In the genomic region with DNA sequence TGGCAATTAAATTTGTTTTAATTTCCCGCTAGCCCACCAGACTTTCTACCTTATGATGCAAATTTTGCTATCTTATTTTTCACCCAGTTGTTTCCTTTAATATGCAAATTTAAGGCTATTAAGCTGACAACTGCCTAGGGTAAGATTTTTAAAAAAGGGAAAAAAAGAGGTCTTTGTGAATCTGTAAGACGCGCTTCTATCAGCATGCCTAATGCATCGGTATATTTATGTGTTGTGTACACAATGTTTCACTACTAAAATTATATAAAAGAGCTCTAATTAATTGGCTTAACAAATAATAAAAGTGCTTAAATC, we compare ENCODE assay signal across 14 cellular contexts.
DNase-seq lines count a peak whose midpoint lies in the region; ATAC-seq and TF ChIP-seq lines count a peak whose summit lies in the region.
"Had no signal": no experiment of that assay in that cellular context is flagged by ENCODE, and none has a peak within 500 bp of the region (broad histone marks: within the 10 kb centered on the region; RNA-seq: fewer than 3 reads in every experiment).

No MANE protein-coding gene starts in this region.

- H2AFZ ChIP-seq in GM23338 (no peak overlapping the region), smooth muscle cell (ENCODE audit: low read depth) (peak overlapping the region; percentile 66)

- peaks cover 34% of the 10 kb centered on the region for H3K4me1 Mint-ChIP-seq in GM23338
- H3K4me1 Mint-ChIP-seq: CD4-positive, alpha-beta memory T cell had no signal

- no peak overlapping the region; the same call in 1 of the 2 replicates for H3K27ac ChIP-seq in GM23338 (ENCODE audit: low read depth)
- H3K27ac ChIP-seq in HUES6 (ENCODE audit: low read depth, low read length) = peak overlapping the region; percentile 95; the same call in 1 of the 2 replicates
- H3K27ac ChIP-seq in RWPE2 (ENCODE audit: poor library complexity, severe bottlenecking) = peak overlapping the region; percentile 43
- H3K27ac ChIP-seq in smooth muscle cell (ENCODE audit: low read depth) = no peak overlapping the region
- H3K27ac ChIP-seq in right cardiac atrium (ENCODE audit: low read length) = no peak overlapping the region
- H3K27ac ChIP-seq: C4-2B, HL-60 had no signal

- 81% methylated on average over 4 of the region's 4 CpGs for WGBS in smooth muscle cell (ENCODE audit: low lambda C conversion rate)
- WGBS in right cardiac atrium = 90% methylated on average over 4 of the region's 4 CpGs

- TF ChIP-seq CTCF in GM23338 (conservative IDR thresholded peaks at IDR 0.05; ENCODE audit: low read depth in 2 of 2) (no peak), RWPE2 (IDR thresholded peaks at IDR 0.05; ENCODE audit: poor library complexity, severe bottlenecking) (no peak), smooth muscle cell (IDR thresholded peaks at IDR 0.05; ENCODE audit: borderline replicate concordance, insufficient read depth, poor library complexity, severe bottlenecking) (no peak)

- H3F3A ChIP-seq in GM23338 (replicated peaks; ENCODE audit: low read depth) = no peaks in the 10 kb centered on the region
- H3F3A ChIP-seq in smooth muscle cell (ENCODE audit: low read depth) = no peaks in the 10 kb centered on the region

- H3K9me2 ChIP-seq in GM23338 (ENCODE audit: insufficient read depth) = no peaks in the 10 kb centered on the region

- H3K36me3 ChIP-seq in GM23338 (ENCODE audit: insufficient read depth) = peaks cover 3% of the 10 kb centered on the region; the same call in 1 of the 2 replicates
- peaks cover 8% of the 10 kb centered on the region for H3K36me3 ChIP-seq in HUES6 (ENCODE audit: control insufficient read depth, insufficient read depth, low read length)
- H3K36me3 ChIP-seq in RWPE2 (ENCODE audit: low read depth) = no peaks in the 10 kb centered on the region
- H3K36me3 ChIP-seq in smooth muscle cell (ENCODE audit: low read depth) = no peaks in the 10 kb centered on the region
- H3K36me3 ChIP-seq: BE2C had no signal

- peak; percentile 37 for DNase-seq in GM23338 (ENCODE audit: low spot score)
- DNase-seq in RWPE2 (ENCODE audit: low spot score) = no peak
- no peak for DNase-seq in smooth muscle cell (lab: John Stamatoyannopoulos, UW; ENCODE audit: unreplicated experiment)
- DNase-seq in AG08396 (ENCODE audit: low spot score) = no peak
- no peak for DNase-seq in NK-92 treated with Interleukin-12 subunit alpha and Interleukin-12 subunit beta, amount 100 ng/mL, for 24 hours (lab: John Stamatoyannopoulos, UW)
- no peak for DNase-seq in right cardiac atrium
- DNase-seq: BE2C; Caco-2; CD4-positive, alpha-beta memory T cell; GF-D8 had no signal

- H4K20me1 ChIP-seq in GM23338 (replicated peaks; ENCODE audit: insufficient read depth) (no peaks in the 10 kb centered on the region), smooth muscle cell (ENCODE audit: low read depth) (no peaks in the 10 kb centered on the region)

- peaks cover 28% of the 10 kb centered on the region for H3K36me3 Mint-ChIP-seq in GM23338 (ENCODE audit: low read depth)
- H3K36me3 Mint-ChIP-seq: CD4-positive, alpha-beta memory T cell had no signal

- intact Hi-C loops in right cardiac atrium (cut with DNase I) = no loop called here

- H3K4me3 ChIP-seq in GM23338 (no peak overlapping the region), HUES6 (ENCODE audit: low read depth, low read length) (peak overlapping the region; percentile 26; the same call in 1 of the 2 replicates), RWPE2 (ENCODE audit: severe bottlenecking) (no peak overlapping the region), smooth muscle cell (no peak overlapping the region), right cardiac atrium (ENCODE audit: low read length) (no peak overlapping the region)

- ATAC-seq in GM23338 (no peak), RWPE2 (ENCODE audit: low read depth) (no peak), right cardiac atrium (no peak)

- H3K9me3 ChIP-seq in HUES6 (ENCODE audit: control insufficient read depth, insufficient read depth, low read depth, low read length) (peaks cover 10% of the 10 kb centered on the region; the same call in 1 of the 2 replicates), RWPE2 (ENCODE audit: severe bottlenecking) (no peaks in the 10 kb centered on the region), smooth muscle cell (replicated peaks; ENCODE audit: low read depth) (no peaks in the 10 kb centered on the region), right cardiac atrium (ENCODE audit: control insufficient read depth, low read length) (no peaks in the 10 kb centered on the region)
- H3K9me3 ChIP-seq: BE2C, Caco-2 had no signal

- H3K9ac ChIP-seq in HUES6 (ENCODE audit: low read length) (no peak overlapping the region), smooth muscle cell (ENCODE audit: low read depth) (no peak overlapping the region)

- H3K27me3 ChIP-seq in GM23338 (ENCODE audit: insufficient read depth) (no peaks in the 10 kb centered on the region), HUES6 (ENCODE audit: control insufficient read depth, insufficient read depth, low read length) (no peaks in the 10 kb centered on the region), RWPE2 (ENCODE audit: insufficient read depth, poor library complexity, severe bottlenecking) (no peaks in the 10 kb centered on the region), smooth muscle cell (ENCODE audit: low read depth) (no peaks in the 10 kb centered on the region), right cardiac atrium (ENCODE audit: control insufficient read depth, insufficient read depth) (no peaks in the 10 kb centered on the region)
- H3K27me3 ChIP-seq: BE2C had no signal

- H3K4me1 ChIP-seq in GM23338 (ENCODE audit: insufficient read depth) (peaks cover 45% of the 10 kb centered on the region), HUES6 (ENCODE audit: control insufficient read depth, insufficient read depth, low read length) (peaks cover 15% of the 10 kb centered on the region), RWPE2 (ENCODE audit: insufficient read depth, poor library complexity, severe bottlenecking) (peaks cover 17% of the 10 kb centered on the region), smooth muscle cell (ENCODE audit: low read depth) (no peaks in the 10 kb centered on the region), right cardiac atrium (ENCODE audit: control insufficient read depth, insufficient read depth, low read length) (peaks cover 2% of the 10 kb centered on the region)
- H3K4me1 ChIP-seq: BE2C, Caco-2 had no signal

- H3K9me3 Mint-ChIP-seq in GM23338 = peaks cover 9% of the 10 kb centered on the region; the same call in 2 of the 3 replicates

- H3K79me2 ChIP-seq in GM23338 (replicated peaks; ENCODE audit: insufficient read depth) (peaks cover 5% of the 10 kb centered on the region; the same call in 1 of the 2 replicates), smooth muscle cell (ENCODE audit: low read depth) (no peaks in the 10 kb centered on the region)

- H3K4me2 ChIP-seq in GM23338 (peak overlapping the region; percentile 22; the same call in 1 of the 2 replicates), smooth muscle cell (no peak overlapping the region)

- peaks cover 7% of the 10 kb centered on the region for H3K27me3 Mint-ChIP-seq in GM23338 (ENCODE audit: insufficient read depth, low read depth, poor library complexity)
- H3K27me3 Mint-ChIP-seq: IgD-negative memory B cell had no signal

- no peak overlapping the region for H3K4me3 Mint-ChIP-seq in GM23338
- H3K4me3 Mint-ChIP-seq: CD4-positive, alpha-beta memory T cell; IgD-negative memory B cell had no signal

- H3K27ac Mint-ChIP-seq in GM23338 = no peak overlapping the region
- H3K27ac Mint-ChIP-seq: CD4-positive, alpha-beta memory T cell; IgD-negative memory B cell had no signal

TF ChIP-seq in GM23338, 12 proteins besides CTCF, POLR2A, EP300 and RAD21:
- TF ChIP-seq, protein P1, sequence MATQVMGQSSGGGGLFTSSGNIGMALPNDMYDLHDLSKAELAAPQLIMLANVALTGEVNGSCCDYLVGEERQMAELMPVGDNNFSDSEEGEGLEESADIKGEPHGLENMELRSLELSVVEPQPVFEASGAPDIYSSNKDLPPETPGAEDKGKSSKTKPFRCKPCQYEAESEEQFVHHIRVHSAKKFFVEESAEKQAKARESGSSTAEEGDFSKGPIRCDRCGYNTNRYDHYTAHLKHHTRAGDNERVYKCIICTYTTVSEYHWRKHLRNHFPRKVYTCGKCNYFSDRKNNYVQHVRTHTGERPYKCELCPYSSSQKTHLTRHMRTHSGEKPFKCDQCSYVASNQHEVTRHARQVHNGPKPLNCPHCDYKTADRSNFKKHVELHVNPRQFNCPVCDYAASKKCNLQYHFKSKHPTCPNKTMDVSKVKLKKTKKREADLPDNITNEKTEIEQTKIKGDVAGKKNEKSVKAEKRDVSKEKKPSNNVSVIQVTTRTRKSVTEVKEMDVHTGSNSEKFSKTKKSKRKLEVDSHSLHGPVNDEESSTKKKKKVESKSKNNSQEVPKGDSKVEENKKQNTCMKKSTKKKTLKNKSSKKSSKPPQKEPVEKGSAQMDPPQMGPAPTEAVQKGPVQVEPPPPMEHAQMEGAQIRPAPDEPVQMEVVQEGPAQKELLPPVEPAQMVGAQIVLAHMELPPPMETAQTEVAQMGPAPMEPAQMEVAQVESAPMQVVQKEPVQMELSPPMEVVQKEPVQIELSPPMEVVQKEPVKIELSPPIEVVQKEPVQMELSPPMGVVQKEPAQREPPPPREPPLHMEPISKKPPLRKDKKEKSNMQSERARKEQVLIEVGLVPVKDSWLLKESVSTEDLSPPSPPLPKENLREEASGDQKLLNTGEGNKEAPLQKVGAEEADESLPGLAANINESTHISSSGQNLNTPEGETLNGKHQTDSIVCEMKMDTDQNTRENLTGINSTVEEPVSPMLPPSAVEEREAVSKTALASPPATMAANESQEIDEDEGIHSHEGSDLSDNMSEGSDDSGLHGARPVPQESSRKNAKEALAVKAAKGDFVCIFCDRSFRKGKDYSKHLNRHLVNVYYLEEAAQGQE (IDR thresholded peaks at IDR 0.05; ENCODE audit: unreplicated experiment) = no peak
- peak; percentile 78 for TF ChIP-seq NANOG (IDR thresholded peaks at IDR 0.05; ENCODE audit: borderline replicate concordance)
- no peak for TF ChIP-seq ZNF331 (CRISPR knock-in tag; IDR thresholded peaks at IDR 0.05; ENCODE audit: low read depth)

Comparison
In these comparisons a context has a peak if more than half of its experiments do, and no peak if none do; other contexts are left out.
1. H3K27ac ChIP-seq: peak in HUES6 (single experiment) and RWPE2 (single experiment); none in GM23338 (single experiment), smooth muscle cell (single experiment) and right cardiac atrium (single experiment).